8 cellular contexts compared by ENCODE assay signal in genomic region chr7:18086165-18087030, GRCh38. TPM values are rescaled to one million over a fixed set of nuclear protein-coding genes. Genes with fewer than 3 reads are reported as not detected.
A peak's percentile ranks its signal among the peaks of the same experiment; 100 is the strongest.
DNase-seq lines count a peak whose midpoint lies in the region; ATAC-seq and TF ChIP-seq lines count a peak whose summit lies in the region.

No MANE protein-coding gene starts in this region.

- 3% methylated on average over 110 of the region's 110 CpGs for WGBS in liver

- TF ChIP-seq RAD21 in liver (IDR thresholded peaks at IDR 0.05), result no peak

- in situ Hi-C loops in GM13976 (cut with MboI; ENCODE audit: low sequenced_read_pairs, unreplicated experiment), result loop anchor here (25.0 kb wide), 2 partner anchors 101 to 226 kb away; no protein-coding TSS in a partner anchor

- H3K27ac ChIP-seq in liver (ENCODE audit: low read depth in 1 of 2, low read length in 2 of 2) (no peak overlapping the region), subcutaneous abdominal adipose tissue (ENCODE audit: low read depth, low read length) (no peak overlapping the region)

- DNase-seq in AG08395 (ENCODE audit: low spot score) (peak; percentile 5), GM13976 (ENCODE audit: low spot score) (peak; percentile 39), NCI-H748 (lab: John Stamatoyannopoulos, UW; ENCODE audit: unreplicated experiment) (peak; percentile 70), dedifferentiated amniotic fluid mesenchymal stem cell (ENCODE audit: extremely low spot score) (peak; percentile 18)

- H3K27me3 ChIP-seq in liver (ENCODE audit: control insufficient read depth in 4 of 4, insufficient read depth in 4 of 4, low read length in 3 of 4), result peaks cover 0 to 19% (median 9%) of the 10 kb centered on the region in 4 donors
- H3K27me3 ChIP-seq in subcutaneous abdominal adipose tissue (ENCODE audit: control insufficient read depth in 5 of 5, insufficient read depth in 4 of 5, low read length in 5 of 5), result peaks cover 0 to 10% (median 6%) of the 10 kb centered on the region in 5 donors

- H3K9ac ChIP-seq in liver (ENCODE audit: low read depth in 1 of 2, low read length in 2 of 2) (no peak overlapping the region), subcutaneous abdominal adipose tissue (ENCODE audit: low read length in 5 of 5) (peak overlapping the region in 2 of 5 donors; percentile 62 to 71)

- peak overlapping the region; percentile 32 to 72 (median 47) for H3K4me3 ChIP-seq in liver (ENCODE audit: low read depth in 1 of 3, low read length in 3 of 3)
- H3K4me3 ChIP-seq in subcutaneous abdominal adipose tissue (ENCODE audit: low read depth in 1 of 5, low read length in 5 of 5), result peak overlapping the region; percentile 71 to 81 (median 75)

- TF ChIP-seq CTCF in GM13976 (IDR thresholded peaks at IDR 0.05; ENCODE audit: borderline replicate concordance, control extremely low read depth, extremely low read depth, insufficient read depth, missing control alignments), result no peak
- TF ChIP-seq CTCF in liver (IDR thresholded peaks at IDR 0.05; ENCODE audit: low read depth, low read length, missing input control), result no peak

- H3K36me3 ChIP-seq in liver (ENCODE audit: control insufficient read depth in 4 of 4, insufficient read depth in 3 of 4, low read depth in 1 of 4, low read length in 3 of 4), result no peaks in the 10 kb centered on the region
- no peaks in the 10 kb centered on the region for H3K36me3 ChIP-seq in subcutaneous abdominal adipose tissue (ENCODE audit: control insufficient read depth in 5 of 5, insufficient read depth in 5 of 5, low read length in 5 of 5)

- peaks cover 0 to 3% (median 2%) of the 10 kb centered on the region in 4 donors for H3K9me3 ChIP-seq in liver (ENCODE audit: control insufficient read depth in 4 of 4, low read length in 3 of 4)
- H3K9me3 ChIP-seq in subcutaneous abdominal adipose tissue (ENCODE audit: control insufficient read depth in 5 of 5, low read length in 5 of 5), result peaks cover 0 to 7% (median 4%) of the 10 kb centered on the region in 5 donors

- ATAC-seq in HG03460 (IDR thresholded peaks at IDR 0.05; ENCODE audit: unreplicated experiment) (no peak), HG02970 (IDR thresholded peaks at IDR 0.05; ENCODE audit: low FRiP score, unreplicated experiment) (no peak)

- peaks cover 5 to 14% (median 8%) of the 10 kb centered on the region in 4 donors for H3K4me1 ChIP-seq in liver (ENCODE audit: control insufficient read depth in 4 of 4, insufficient read depth in 4 of 4, low read length in 3 of 4)
- peaks cover 0 to 20% (median 18%) of the 10 kb centered on the region in 5 donors for H3K4me1 ChIP-seq in subcutaneous abdominal adipose tissue (ENCODE audit: control insufficient read depth in 5 of 5, insufficient read depth in 5 of 5, low read length in 5 of 5)

TF ChIP-seq in liver, 16 proteins besides CTCF, POLR2A, EP300 and RAD21:
- TF ChIP-seq HNF4A (conservative IDR thresholded peaks at IDR 0.05), result no peak
- no peak for TF ChIP-seq ZBTB33 (IDR thresholded peaks at IDR 0.05)
- no peak for TF ChIP-seq GABPA (IDR thresholded peaks at IDR 0.05 in 1 of 2, conservative IDR thresholded peaks at IDR 0.05 in 1 of 2)
- no peak for TF ChIP-seq HNF4G (IDR thresholded peaks at IDR 0.05)
- TF ChIP-seq YY1 (IDR thresholded peaks at IDR 0.05), result no peak
- no peak for TF ChIP-seq TAF1 (conservative IDR thresholded peaks at IDR 0.05)

RNA-seq across cellular contexts. Expression of gene PRPS1L1, which starts 58.8 kb away (rescaled TPM):
- total RNA-seq in liver, result not detected
- polyA plus RNA-seq in liver, result not detected

Comparison
In these comparisons a context has a peak if more than half of its experiments do, and no peak if none do; other contexts are left out.
1. DNase-seq: peak in every context shown above with its lines; median percentile 70 in NCI-H748; 39 in GM13976; 18 in dedifferentiated amniotic fluid mesenchymal stem cell; 5 in AG08395.